In the genomic region with DNA sequence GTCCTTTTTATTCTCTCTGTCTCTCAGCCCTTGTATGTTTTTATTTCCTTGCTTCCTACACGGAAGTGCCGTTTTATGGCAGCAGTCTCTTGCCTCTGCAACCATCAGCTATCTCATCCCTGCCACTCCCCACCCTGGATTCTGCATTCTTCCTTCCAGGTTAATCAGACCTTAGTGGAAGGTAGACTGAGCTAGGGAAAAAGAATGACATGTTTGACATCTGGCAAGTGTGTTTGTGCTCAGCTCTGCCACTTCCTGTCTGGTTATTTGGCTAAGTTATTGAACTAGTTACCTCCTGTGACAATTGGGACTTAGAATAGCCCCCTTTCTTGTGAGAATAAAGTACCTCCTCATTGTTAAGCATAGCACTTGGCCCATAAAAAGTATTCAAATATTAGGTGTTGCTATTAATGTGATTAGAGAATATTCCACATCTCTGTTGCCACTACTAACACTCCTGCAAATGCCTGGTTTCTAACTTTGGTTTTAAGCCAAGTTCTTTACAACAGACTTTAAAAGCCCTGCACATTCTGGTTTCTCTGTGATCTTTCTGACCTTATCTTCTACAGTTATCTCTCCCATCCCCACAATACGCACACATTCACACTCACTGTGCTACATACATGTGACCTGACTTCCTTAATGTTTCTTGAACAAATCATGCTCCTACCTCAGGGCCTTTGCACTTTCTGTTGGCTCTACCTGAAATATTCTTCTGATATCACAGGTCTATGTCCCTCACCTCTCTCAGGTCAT, we compare ENCODE assay signal across 8 cellular contexts. TPM values are rescaled to one million over a fixed set of nuclear protein-coding genes. Genes with fewer than 3 reads are reported as not detected.
DNase-seq lines count a peak whose midpoint lies in the region; ATAC-seq and TF ChIP-seq lines count a peak whose summit lies in the region.

No MANE protein-coding gene starts in this region.

- peak in 1 of 8 donors; percentile 19 for ATAC-seq in heart right ventricle
- no peak for ATAC-seq in left ventricle myocardium superior
- ATAC-seq in HG03439 (IDR thresholded peaks at IDR 0.05; ENCODE audit: unreplicated experiment), result peak; percentile 22

- H3K36me3 ChIP-seq in heart right ventricle, result no peaks in the 10 kb centered on the region

- peak overlapping the region in 9 of 10 donors; percentile 3 to 92 (median 42) for H3K27ac ChIP-seq in heart right ventricle
- H3K27ac ChIP-seq in skin epidermis, result peak overlapping the region in 17 of 21 experiments; percentile 6 to 96 (median 72)

- DNase-seq in heart right ventricle (no peak), left ventricle myocardium superior (no peak), choroid plexus epithelial cell (ENCODE audit: low read depth) (no peak), SIG-M5 (lab: John Stamatoyannopoulos, UW) (no peak), GM03348 (ENCODE audit: low spot score) (no peak), mucosa of gallbladder (ENCODE audit: low spot score) (no peak)

- intact Hi-C loops in heart right ventricle (cut with DNase I), result no loop called here
- intact Hi-C loops in left ventricle myocardium superior (cut with micrococcal nuclease), result no loop called here

- H3K4me1 ChIP-seq in heart right ventricle, result peaks cover 3 to 40% (median 24%) of the 10 kb centered on the region in 9 donors

- WGBS in heart right ventricle, 2 donors, result 44 to 47% methylated on average over 3 of the region's 3 CpGs

- no peaks in the 10 kb centered on the region for H3K27me3 ChIP-seq in heart right ventricle

- H3K4me3 ChIP-seq in heart right ventricle (peak overlapping the region in 9 of 10 donors; percentile 4 to 50 (median 36)), choroid plexus epithelial cell (ENCODE audit: low read depth, low read length) (peak overlapping the region; percentile 11), skin epidermis (peak overlapping the region in 4 of 7 experiments; percentile 3 to 25 (median 20))

- H3K9me3 ChIP-seq in heart right ventricle, result no peaks in the 10 kb centered on the region

- TF ChIP-seq CTCF in heart right ventricle (IDR thresholded peaks at IDR 0.05), result no peak
- TF ChIP-seq CTCF in choroid plexus epithelial cell (conservative IDR thresholded peaks at IDR 0.05; ENCODE audit: low read depth, low read length), result peak; percentile 1

RNA-seq across cellular contexts. Expression of gene MAPRE2, which starts 10.8 kb away (rescaled TPM):
- 100 to 1,000 TPM in 8 of 10 donors, 10 to 100 TPM in 2; 63.9 to 211 (median 137) TPM for total RNA-seq in heart right ventricle
- 10 to 100 TPM; 31.7 to 71.1 TPM for polyA plus RNA-seq in heart right ventricle
- total RNA-seq in left ventricle myocardium superior, result 111 TPM
- 75.8 TPM for total RNA-seq in mucosa of gallbladder
